Comparison of ENCODE assay signal across 16 cellular contexts in the genomic region with DNA sequence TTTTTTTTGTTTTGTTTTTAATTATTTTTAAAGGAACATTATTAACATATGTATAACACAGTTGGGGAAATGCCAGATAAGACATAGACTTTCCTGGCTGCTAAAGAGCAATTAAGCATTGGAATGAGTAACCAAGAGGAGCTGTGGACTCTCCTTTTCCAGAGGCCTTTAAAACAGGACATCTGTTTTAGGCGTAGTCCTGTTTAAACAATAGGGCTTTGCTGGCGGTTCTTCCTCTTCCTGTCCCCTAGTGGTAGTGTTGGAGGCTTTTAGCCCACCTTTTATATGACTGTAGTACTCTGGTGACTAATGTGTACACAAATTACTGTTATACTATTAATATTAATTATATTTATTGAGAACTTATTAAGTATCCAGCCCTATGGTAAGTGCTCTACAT.
DNase-seq lines count a peak whose midpoint lies in the region; ATAC-seq, FAIRE-seq and TF ChIP-seq lines count a peak whose summit lies in the region.
"Had no signal": no experiment of that assay in that cellular context is flagged by ENCODE, and none has a peak within 500 bp of the region (broad histone marks: within the 10 kb centered on the region; RNA-seq: fewer than 3 reads in every experiment).

No MANE protein-coding gene starts in this region.

- no peak for TF ChIP-seq CTCF in endothelial cell of umbilical vein (IDR thresholded peaks at IDR 0.05; ENCODE audit: extremely low read depth in 1 of 2, insufficient read depth in 1 of 2, low read depth in 1 of 2, low read length in 2 of 2)

- H3K9me1 ChIP-seq in endothelial cell of umbilical vein (replicated peaks; ENCODE audit: control insufficient read depth, extremely low read depth, insufficient read depth, low read length) = no peaks in the 10 kb centered on the region

- H3K9me3 Mint-ChIP-seq in activated naive CD4-positive, alpha-beta T cell treated with anti-CD3 and anti-CD28 coated beads, Interleukin-2, amount 50 U/mL, for 72 hours = no peaks in the 10 kb centered on the region
- H3K9me3 Mint-ChIP-seq: CD4-positive, alpha-beta T cell had no signal

- DNase-seq in COLO829 (ENCODE audit: low spot score) = peak; percentile 10
- DNase-seq in LHCN-M2 (ENCODE audit: low read depth) = peak; percentile 42
- peak; percentile 14 for DNase-seq in endothelial cell of umbilical vein (ENCODE audit: low read depth, low spot score)
- DNase-seq in lung microvascular endothelial cell (ENCODE audit: low read depth in 2 of 2) = peak; percentile 87
- no peak for DNase-seq in NCI-H2029 treated with DMSO at 0.1 percent for 48 hours (lab: John Stamatoyannopoulos, UW)
- DNase-seq in superior temporal gyrus (ENCODE audit: extremely low spot score) = no peak
- no peak for DNase-seq in activated naive CD4-positive, alpha-beta T cell treated with anti-CD3 and anti-CD28 coated beads, Interleukin-2, amount 50 U/mL, for 72 hours (ENCODE audit: low spot score in 2 of 2)
- DNase-seq: activated T-cell treated with anti-CD3 and anti-CD28 coated beads for 4 hours; CD4-positive, alpha-beta T cell; lower lobe of right lung; NCI-H1694 treated with DMSO at 0.1 percent for 48 hours; posterior cingulate gyrus had no signal

- no peak overlapping the region for H3K9ac ChIP-seq in endothelial cell of umbilical vein (replicated peaks; ENCODE audit: extremely low read depth, insufficient read depth, low read length)

- BruUV-seq in endothelial cell of umbilical vein (replicated peaks; lab: Mats Ljungman, UMichigan) = no TSS peak

- peaks cover 0 to 4% of the 10 kb centered on the region in 2 experiments for H3K27me3 ChIP-seq in endothelial cell of umbilical vein (ENCODE audit: control insufficient read depth in 2 of 2, insufficient read depth in 2 of 2, low read length in 2 of 2)
- H3K27me3 ChIP-seq: body of pancreas had no signal

- dilution Hi-C loops in endothelial cell of umbilical vein (cut with MboI; ENCODE audit: extremely low pct_ligation_motif_present, low sequenced_read_pairs) = no loop called here

- TF ChIP-seq POLR2A in endothelial cell of umbilical vein (IDR thresholded peaks at IDR 0.05; ENCODE audit: low read depth, low read length) = no peak

- intact Hi-C loops in endothelial cell of umbilical vein (cut with micrococcal nuclease) = no loop called here

- no peak overlapping the region for H3K4me2 ChIP-seq in endothelial cell of umbilical vein (ENCODE audit: insufficient read depth, low read length)

- no peaks in the 10 kb centered on the region for H3K36me3 ChIP-seq in endothelial cell of umbilical vein (ENCODE audit: control insufficient read depth in 2 of 2, extremely low read depth in 1 of 2, insufficient read depth in 2 of 2, low read length in 2 of 2)
- H3K36me3 ChIP-seq: lower lobe of right lung had no signal

- no peak for ATAC-seq in activated naive CD4-positive, alpha-beta T cell treated with anti-CD3 and anti-CD28 coated beads, Interleukin-2, amount 50 U/mL, for 72 hours
- ATAC-seq in HG03354 (IDR thresholded peaks at IDR 0.05; ENCODE audit: poor library complexity, severe bottlenecking, unreplicated experiment) = no peak
- ATAC-seq: body of pancreas had no signal

- H3K79me2 ChIP-seq in endothelial cell of umbilical vein (ENCODE audit: control insufficient read depth, insufficient read depth, low read length) = no peaks in the 10 kb centered on the region

- peak; percentile 70 for FAIRE-seq in endothelial cell of umbilical vein (lab: Jason Lieb, UNC)
- FAIRE-seq: GM12891, TTC549 had no signal

- CTCF ChIA-PET in endothelial cell of umbilical vein (lab: Charles Lee) = interaction anchor here (1.0 kb wide), 1 partner anchor 18 kb away, joined by 3 read pairs; no protein-coding TSS in a partner anchor

- POLR2A ChIA-PET in endothelial cell of umbilical vein (lab: Charles Lee) = no interaction called here

- H3K36me3 Mint-ChIP-seq in activated naive CD4-positive, alpha-beta T cell treated with anti-CD3 and anti-CD28 coated beads, Interleukin-2, amount 50 U/mL, for 72 hours = no peaks in the 10 kb centered on the region

- no peak overlapping the region for H3K27ac ChIP-seq in endothelial cell of umbilical vein (ENCODE audit: insufficient read depth, low read depth, low read length)
- H3K27ac ChIP-seq: body of pancreas, lower lobe of right lung had no signal

- H2AFZ ChIP-seq in endothelial cell of umbilical vein (ENCODE audit: low read depth, low read length) = no peak overlapping the region

- H4K20me1 ChIP-seq in endothelial cell of umbilical vein (replicated peaks; ENCODE audit: control insufficient read depth, extremely low read depth, insufficient read depth, low read length) = no peaks in the 10 kb centered on the region

- no peak overlapping the region for H3K27ac Mint-ChIP-seq in activated naive CD4-positive, alpha-beta T cell treated with anti-CD3 and anti-CD28 coated beads, Interleukin-2, amount 50 U/mL, for 72 hours
- H3K27ac Mint-ChIP-seq: CD4-positive, alpha-beta T cell had no signal

- H3K4me3 ChIP-seq in endothelial cell of umbilical vein (replicated peaks in 1 of 3; ENCODE audit: insufficient read depth in 1 of 3, low read depth in 1 of 3, low read length in 3 of 3) = no peak overlapping the region
- H3K4me3 ChIP-seq: body of pancreas, lower lobe of right lung had no signal

- H3K4me1 ChIP-seq in endothelial cell of umbilical vein (ENCODE audit: control insufficient read depth, extremely low read depth, insufficient read depth, low read length) = no peaks in the 10 kb centered on the region
- H3K4me1 ChIP-seq: body of pancreas had no signal

- no peaks in the 10 kb centered on the region for H3K9me3 ChIP-seq in endothelial cell of umbilical vein (replicated peaks; ENCODE audit: control insufficient read depth, insufficient read depth, low read length)
- H3K9me3 ChIP-seq: body of pancreas, lower lobe of right lung had no signal

TF ChIP-seq in endothelial cell of umbilical vein, 7 proteins besides CTCF, POLR2A, EP300 and RAD21:
- TF ChIP-seq EZH2 (IDR thresholded peaks at IDR 0.05; ENCODE audit: borderline replicate concordance, low read depth, low read length, severe bottlenecking) (no peak), MYC (IDR thresholded peaks at IDR 0.05; ENCODE audit: low read depth, low read length) (no peak), POLR2AphosphoS5 (IDR thresholded peaks at IDR 0.05; ENCODE audit: insufficient read depth, low read depth, low read length) (no peak), FOS (IDR thresholded peaks at IDR 0.05; ENCODE audit: borderline replicate concordance, insufficient read depth, low read length) (peak; percentile 30)
- TF ChIP-seq, protein P1, sequence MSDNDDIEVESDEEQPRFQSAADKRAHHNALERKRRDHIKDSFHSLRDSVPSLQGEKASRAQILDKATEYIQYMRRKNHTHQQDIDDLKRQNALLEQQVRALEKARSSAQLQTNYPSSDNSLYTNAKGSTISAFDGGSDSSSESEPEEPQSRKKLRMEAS (IDR thresholded peaks at IDR 0.05; ENCODE audit: insufficient read depth, insufficient read length) = no peak

Comparison
In these comparisons a context has a peak if more than half of its experiments do, and no peak if none do; other contexts are left out.
1. DNase-seq: peak in COLO829 (single experiment), LHCN-M2 (single experiment), endothelial cell of umbilical vein (single experiment) and lung microvascular endothelial cell (2 of 2); none in NCI-H2029 treated with DMSO at 0.1 percent for 48 hours (single experiment), superior temporal gyrus (single experiment) and activated naive CD4-positive, alpha-beta T cell treated with anti-CD3 and anti-CD28 coated beads, Interleukin-2, amount 50 U/mL, for 72 hours (0 of 2).